ENCODE assay signal across 2 cellular contexts in the genomic region with DNA sequence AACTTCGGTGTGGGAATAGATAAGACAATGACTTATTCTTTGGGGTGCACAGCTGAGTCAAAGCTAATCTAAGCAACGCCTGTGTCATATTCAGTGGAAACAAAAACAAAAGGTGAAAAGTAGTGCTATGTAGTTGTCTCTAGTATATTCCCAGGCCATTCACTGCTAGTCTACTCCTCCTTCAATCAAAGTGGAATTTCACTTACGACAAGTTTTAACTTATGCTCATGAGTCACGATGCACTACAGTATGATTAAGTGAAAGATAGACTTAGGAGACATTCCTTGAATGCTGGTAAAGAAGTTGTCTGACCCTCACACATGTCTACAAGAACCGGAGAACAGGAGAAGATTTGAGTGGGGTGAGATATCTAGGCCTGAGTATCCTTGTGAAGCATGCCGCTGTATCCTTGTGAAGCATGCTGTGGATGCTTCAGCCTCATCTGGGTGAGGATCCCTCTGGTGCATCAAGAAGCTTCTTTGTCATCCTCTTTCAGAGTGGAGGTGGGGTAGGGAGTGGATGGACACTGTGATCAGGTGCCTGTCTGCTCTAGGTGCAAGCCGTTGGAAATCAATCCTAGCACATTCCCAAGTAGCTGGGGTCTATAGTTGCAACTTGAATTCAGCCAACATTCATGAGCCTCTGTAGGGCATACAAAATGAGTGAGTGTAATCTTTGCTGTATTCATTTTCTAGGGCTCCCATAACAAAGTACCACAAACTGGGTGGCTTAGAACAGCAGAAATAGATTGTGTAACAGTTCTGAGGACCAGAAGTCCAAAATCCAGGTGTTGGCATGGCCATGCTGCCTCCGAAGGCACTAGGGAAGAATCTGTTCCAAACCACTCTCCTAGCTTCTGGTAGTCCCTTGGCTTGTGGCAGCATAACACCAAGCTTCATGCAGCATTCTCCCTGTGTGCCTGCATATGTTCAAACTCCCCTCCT.
TF ChIP-seq lines count a peak whose summit lies in the region.

No MANE protein-coding gene starts in this region.

TF ChIP-seq in A549, 52 proteins besides CTCF, POLR2A, EP300 and RAD21 (continued from another document):
- TF ChIP-seq, protein P1, sequence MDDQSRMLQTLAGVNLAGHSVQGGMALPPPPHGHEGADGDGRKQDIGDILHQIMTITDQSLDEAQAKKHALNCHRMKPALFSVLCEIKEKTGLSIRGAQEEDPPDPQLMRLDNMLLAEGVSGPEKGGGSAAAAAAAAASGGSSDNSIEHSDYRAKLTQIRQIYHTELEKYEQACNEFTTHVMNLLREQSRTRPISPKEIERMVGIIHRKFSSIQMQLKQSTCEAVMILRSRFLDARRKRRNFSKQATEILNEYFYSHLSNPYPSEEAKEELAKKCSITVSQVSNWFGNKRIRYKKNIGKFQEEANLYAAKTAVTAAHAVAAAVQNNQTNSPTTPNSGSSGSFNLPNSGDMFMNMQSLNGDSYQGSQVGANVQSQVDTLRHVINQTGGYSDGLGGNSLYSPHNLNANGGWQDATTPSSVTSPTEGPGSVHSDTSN (IDR thresholded peaks at IDR 0.05) = no peak
- TF ChIP-seq, protein P2, sequence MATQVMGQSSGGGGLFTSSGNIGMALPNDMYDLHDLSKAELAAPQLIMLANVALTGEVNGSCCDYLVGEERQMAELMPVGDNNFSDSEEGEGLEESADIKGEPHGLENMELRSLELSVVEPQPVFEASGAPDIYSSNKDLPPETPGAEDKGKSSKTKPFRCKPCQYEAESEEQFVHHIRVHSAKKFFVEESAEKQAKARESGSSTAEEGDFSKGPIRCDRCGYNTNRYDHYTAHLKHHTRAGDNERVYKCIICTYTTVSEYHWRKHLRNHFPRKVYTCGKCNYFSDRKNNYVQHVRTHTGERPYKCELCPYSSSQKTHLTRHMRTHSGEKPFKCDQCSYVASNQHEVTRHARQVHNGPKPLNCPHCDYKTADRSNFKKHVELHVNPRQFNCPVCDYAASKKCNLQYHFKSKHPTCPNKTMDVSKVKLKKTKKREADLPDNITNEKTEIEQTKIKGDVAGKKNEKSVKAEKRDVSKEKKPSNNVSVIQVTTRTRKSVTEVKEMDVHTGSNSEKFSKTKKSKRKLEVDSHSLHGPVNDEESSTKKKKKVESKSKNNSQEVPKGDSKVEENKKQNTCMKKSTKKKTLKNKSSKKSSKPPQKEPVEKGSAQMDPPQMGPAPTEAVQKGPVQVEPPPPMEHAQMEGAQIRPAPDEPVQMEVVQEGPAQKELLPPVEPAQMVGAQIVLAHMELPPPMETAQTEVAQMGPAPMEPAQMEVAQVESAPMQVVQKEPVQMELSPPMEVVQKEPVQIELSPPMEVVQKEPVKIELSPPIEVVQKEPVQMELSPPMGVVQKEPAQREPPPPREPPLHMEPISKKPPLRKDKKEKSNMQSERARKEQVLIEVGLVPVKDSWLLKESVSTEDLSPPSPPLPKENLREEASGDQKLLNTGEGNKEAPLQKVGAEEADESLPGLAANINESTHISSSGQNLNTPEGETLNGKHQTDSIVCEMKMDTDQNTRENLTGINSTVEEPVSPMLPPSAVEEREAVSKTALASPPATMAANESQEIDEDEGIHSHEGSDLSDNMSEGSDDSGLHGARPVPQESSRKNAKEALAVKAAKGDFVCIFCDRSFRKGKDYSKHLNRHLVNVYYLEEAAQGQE (IDR thresholded peaks at IDR 0.05) = no peak
- TF ChIP-seq FOSL2 (IDR thresholded peaks at IDR 0.05) (no peak), FOSL2 (CRISPR knock-in tag; IDR thresholded peaks at IDR 0.05) (peak; percentile 51), HOXA7 (CRISPR knock-in tag; IDR thresholded peaks at IDR 0.05) (no peak)

TF ChIP-seq in IMR-90, 13 proteins besides CTCF, POLR2A, EP300 and RAD21 (continued from another document):
- TF ChIP-seq, protein P3, sequence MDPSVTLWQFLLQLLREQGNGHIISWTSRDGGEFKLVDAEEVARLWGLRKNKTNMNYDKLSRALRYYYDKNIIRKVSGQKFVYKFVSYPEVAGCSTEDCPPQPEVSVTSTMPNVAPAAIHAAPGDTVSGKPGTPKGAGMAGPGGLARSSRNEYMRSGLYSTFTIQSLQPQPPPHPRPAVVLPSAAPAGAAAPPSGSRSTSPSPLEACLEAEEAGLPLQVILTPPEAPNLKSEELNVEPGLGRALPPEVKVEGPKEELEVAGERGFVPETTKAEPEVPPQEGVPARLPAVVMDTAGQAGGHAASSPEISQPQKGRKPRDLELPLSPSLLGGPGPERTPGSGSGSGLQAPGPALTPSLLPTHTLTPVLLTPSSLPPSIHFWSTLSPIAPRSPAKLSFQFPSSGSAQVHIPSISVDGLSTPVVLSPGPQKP (IDR thresholded peaks at IDR 0.05; ENCODE audit: borderline replicate concordance, low read depth, low read length) = no peak
- no peak for TF ChIP-seq SMC3 (IDR thresholded peaks at IDR 0.05; ENCODE audit: low read depth, low read length)
- no peak for TF ChIP-seq CEBPB (IDR thresholded peaks at IDR 0.05; ENCODE audit: low read depth, low read length)
- no peak for TF ChIP-seq CHD1 (IDR thresholded peaks at IDR 0.05; ENCODE audit: low read depth, low read length)
- TF ChIP-seq MXI1 (IDR thresholded peaks at IDR 0.05; ENCODE audit: borderline replicate concordance, low read depth, low read length) = no peak
- TF ChIP-seq NFE2L2 (IDR thresholded peaks at IDR 0.05; ENCODE audit: low read depth, low read length) = no peak
- no peak for TF ChIP-seq MAZ (IDR thresholded peaks at IDR 0.05; ENCODE audit: borderline replicate concordance, low read depth, low read length)
